1 cellular context compared by ENCODE assay signal in the genomic region with DNA sequence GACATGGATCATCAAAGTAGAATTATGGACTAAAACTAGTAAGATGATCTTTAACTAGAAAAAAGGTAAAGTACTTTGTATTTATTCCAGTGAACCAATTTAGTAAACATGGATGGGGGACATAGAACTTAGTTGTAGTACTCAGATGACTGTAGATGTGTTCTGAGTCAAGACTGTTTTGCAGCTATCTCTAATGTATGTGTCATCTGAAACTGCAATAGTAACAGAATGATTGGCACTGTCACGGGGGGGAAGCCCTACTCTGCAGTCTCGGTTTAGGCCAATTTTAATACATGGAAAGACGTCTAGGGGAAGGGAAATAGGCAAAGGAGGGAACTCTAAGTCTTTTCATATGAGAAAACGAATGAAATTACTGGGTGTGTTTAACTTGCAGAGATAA.
TF ChIP-seq lines count a peak whose summit lies in the region.

No MANE protein-coding gene starts in this region.

TF ChIP-seq in GM23338, 12 proteins besides CTCF, POLR2A, EP300 and RAD21 (continued from another document):
- TF ChIP-seq, protein P1, sequence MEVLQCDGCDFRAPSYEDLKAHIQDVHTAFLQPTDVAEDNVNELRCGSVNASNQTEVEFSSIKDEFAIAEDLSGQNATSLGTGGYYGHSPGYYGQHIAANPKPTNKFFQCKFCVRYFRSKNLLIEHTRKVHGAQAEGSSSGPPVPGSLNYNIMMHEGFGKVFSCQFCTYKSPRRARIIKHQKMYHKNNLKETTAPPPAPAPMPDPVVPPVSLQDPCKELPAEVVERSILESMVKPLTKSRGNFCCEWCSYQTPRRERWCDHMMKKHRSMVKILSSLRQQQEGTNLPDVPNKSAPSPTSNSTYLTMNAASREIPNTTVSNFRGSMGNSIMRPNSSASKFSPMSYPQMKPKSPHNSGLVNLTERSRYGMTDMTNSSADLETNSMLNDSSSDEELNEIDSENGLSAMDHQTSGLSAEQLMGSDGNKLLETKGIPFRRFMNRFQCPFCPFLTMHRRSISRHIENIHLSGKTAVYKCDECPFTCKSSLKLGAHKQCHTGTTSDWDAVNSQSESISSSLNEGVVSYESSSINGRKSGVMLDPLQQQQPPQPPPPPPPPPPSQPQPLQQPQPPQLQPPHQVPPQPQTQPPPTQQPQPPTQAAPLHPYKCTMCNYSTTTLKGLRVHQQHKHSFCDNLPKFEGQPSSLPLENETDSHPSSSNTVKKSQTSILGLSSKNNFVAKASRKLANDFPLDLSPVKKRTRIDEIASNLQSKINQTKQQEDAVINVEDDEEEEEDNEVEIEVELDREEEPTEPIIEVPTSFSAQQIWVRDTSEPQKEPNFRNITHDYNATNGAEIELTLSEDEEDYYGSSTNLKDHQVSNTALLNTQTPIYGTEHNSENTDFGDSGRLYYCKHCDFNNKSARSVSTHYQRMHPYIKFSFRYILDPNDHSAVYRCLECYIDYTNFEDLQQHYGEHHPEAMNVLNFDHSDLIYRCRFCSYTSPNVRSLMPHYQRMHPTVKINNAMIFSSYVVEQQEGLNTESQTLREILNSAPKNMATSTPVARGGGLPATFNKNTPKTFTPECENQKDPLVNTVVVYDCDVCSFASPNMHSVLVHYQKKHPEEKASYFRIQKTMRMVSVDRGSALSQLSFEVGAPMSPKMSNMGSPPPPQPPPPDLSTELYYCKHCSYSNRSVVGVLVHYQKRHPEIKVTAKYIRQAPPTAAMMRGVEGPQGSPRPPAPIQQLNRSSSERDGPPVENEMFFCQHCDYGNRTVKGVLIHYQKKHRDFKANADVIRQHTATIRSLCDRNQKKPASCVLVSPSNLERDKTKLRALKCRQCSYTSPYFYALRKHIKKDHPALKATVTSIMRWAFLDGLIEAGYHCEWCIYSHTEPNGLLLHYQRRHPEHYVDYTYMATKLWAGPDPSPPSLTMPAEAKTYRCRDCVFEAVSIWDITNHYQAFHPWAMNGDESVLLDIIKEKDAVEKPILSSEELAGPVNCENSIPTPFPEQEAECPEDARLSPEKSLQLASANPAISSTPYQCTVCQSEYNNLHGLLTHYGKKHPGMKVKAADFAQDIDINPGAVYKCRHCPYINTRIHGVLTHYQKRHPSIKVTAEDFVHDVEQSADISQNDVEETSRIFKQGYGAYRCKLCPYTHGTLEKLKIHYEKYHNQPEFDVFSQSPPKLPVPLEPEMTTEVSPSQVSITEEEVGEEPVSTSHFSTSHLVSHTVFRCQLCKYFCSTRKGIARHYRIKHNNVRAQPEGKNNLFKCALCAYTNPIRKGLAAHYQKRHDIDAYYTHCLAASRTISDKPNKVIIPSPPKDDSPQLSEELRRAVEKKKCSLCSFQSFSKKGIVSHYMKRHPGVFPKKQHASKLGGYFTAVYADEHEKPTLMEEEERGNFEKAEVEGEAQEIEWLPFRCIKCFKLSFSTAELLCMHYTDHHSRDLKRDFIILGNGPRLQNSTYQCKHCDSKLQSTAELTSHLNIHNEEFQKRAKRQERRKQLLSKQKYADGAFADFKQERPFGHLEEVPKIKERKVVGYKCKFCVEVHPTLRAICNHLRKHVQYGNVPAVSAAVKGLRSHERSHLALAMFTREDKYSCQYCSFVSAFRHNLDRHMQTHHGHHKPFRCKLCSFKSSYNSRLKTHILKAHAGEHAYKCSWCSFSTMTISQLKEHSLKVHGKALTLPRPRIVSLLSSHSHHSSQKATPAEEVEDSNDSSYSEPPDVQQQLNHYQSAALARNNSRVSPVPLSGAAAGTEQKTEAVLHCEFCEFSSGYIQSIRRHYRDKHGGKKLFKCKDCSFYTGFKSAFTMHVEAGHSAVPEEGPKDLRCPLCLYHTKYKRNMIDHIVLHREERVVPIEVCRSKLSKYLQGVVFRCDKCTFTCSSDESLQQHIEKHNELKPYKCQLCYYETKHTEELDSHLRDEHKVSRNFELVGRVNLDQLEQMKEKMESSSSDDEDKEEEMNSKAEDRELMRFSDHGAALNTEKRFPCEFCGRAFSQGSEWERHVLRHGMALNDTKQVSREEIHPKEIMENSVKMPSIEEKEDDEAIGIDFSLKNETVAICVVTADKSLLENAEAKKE (CRISPR knock-in tag; IDR thresholded peaks at IDR 0.05), result no peak
- TF ChIP-seq ETS1 (IDR thresholded peaks at IDR 0.05), result no peak
- TF ChIP-seq NANOG (IDR thresholded peaks at IDR 0.05; ENCODE audit: borderline replicate concordance), result no peak
- TF ChIP-seq JUNB (IDR thresholded peaks at IDR 0.05; ENCODE audit: unreplicated experiment), result no peak
- no peak for TF ChIP-seq EZH2 (IDR thresholded peaks at IDR 0.05; ENCODE audit: low read depth, unreplicated experiment)
- no peak for TF ChIP-seq CREB1 (CRISPR knock-in tag; IDR thresholded peaks at IDR 0.05; ENCODE audit: low read depth)
- TF ChIP-seq STAT1 (IDR thresholded peaks at IDR 0.05; ENCODE audit: unreplicated experiment), result no peak
- no peak for TF ChIP-seq POLR2AphosphoS5 (IDR thresholded peaks at IDR 0.05; ENCODE audit: low read depth)
- no peak for TF ChIP-seq ZNF114 (CRISPR knock-in tag; IDR thresholded peaks at IDR 0.05)
- TF ChIP-seq ZNF331 (CRISPR knock-in tag; IDR thresholded peaks at IDR 0.05; ENCODE audit: low read depth), result no peak
- TF ChIP-seq EZH2phosphoT487 (IDR thresholded peaks at IDR 0.05; ENCODE audit: unreplicated experiment), result no peak
